31 cellular contexts compared by ENCODE assay signal in the genomic region with DNA sequence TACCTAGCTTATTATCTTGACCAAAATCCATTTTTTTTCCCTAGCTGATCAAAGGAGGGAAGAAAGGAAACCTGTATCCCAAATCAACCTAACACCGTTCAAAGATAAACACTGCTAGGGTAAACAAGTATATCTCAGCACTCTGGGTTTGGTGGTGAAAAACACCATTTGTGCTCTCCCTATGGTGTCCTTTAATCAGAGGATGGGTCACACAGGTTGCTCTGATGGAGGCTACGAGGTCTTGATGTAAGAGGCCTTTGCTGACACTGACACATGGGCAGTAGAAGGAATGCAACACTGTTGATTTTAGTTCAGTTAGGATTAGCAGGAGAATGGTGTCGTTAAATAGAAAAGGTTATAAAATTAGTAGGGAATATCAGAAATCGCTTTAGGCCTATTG.
"Had no signal": no experiment of that assay in that cellular context is flagged by ENCODE, and none has a peak within 500 bp of the region (broad histone marks: within the 10 kb centered on the region; RNA-seq: fewer than 3 reads in every experiment).

No MANE protein-coding gene starts in this region.

- H3K9me3 ChIP-seq: left lung, lower lobe of right lung, mucosa of descending colon, prostate gland, suprapubic skin, thoracic aorta, tibial artery, upper lobe of right lung had no signal

- H3K27me3 Mint-ChIP-seq: naive thymus-derived CD4-positive, alpha-beta T cell; natural killer cell treated with Interleukin-12 subunit alpha and Interleukin-12 subunit beta and Interleukin-15 and Interleukin-18, amount 100 ng/mL, for 72 hours; stimulated activated naive CD8-positive, alpha-beta T cell treated with anti-CD3 and anti-CD28 coated beads, Interleukin-15, Interleukin-2, amounts not matched to agents 100 ng/mL and 50 ng/mL, for 24 hours had no signal

- H3K9ac ChIP-seq: parathyroid adenoma had no signal

- H3K36me3 Mint-ChIP-seq: immature natural killer cell; naive thymus-derived CD4-positive, alpha-beta T cell; natural killer cell treated with Interleukin-12 subunit alpha and Interleukin-12 subunit beta and Interleukin-15 and Interleukin-18, amount 100 ng/mL, for 72 hours; stimulated activated effector memory CD8-positive, alpha-beta T cell treated with anti-CD3 and anti-CD28 coated beads, Interleukin-12 subunit alpha, Interleukin-12 subunit beta, amount 100 ng/mL, for 72 hours had no signal

- H3K27ac ChIP-seq: left lung, lower lobe of right lung, parathyroid adenoma, prostate gland, skin epidermis, suprapubic skin, thoracic aorta, tibial artery, upper lobe of right lung had no signal

- H3K9me3 Mint-ChIP-seq: stimulated activated naive CD8-positive, alpha-beta T cell treated with anti-CD3 and anti-CD28 coated beads, Interleukin-15, Interleukin-2, amounts not matched to agents 100 ng/mL and 50 ng/mL, for 24 hours had no signal

- H3K79me2 ChIP-seq: parathyroid adenoma had no signal

- H3K4me3 ChIP-seq: left lung, lower lobe of right lung, mucosa of descending colon, prostate gland, skin epidermis, suprapubic skin, thoracic aorta, tibial artery, upper lobe of right lung had no signal

- H2AFZ ChIP-seq: parathyroid adenoma had no signal

- H3K27me3 ChIP-seq: left lung, suprapubic skin, tibial artery, upper lobe of right lung had no signal

- H3K4me3 Mint-ChIP-seq: immature natural killer cell; naive thymus-derived CD4-positive, alpha-beta T cell; natural killer cell treated with Interleukin-12 subunit alpha and Interleukin-12 subunit beta and Interleukin-15 and Interleukin-18, amount 100 ng/mL, for 72 hours; neural crest cell; stimulated activated effector memory CD8-positive, alpha-beta T cell treated with anti-CD3 and anti-CD28 coated beads, Interleukin-12 subunit alpha, Interleukin-12 subunit beta, amount 100 ng/mL, for 72 hours; stimulated activated naive CD8-positive, alpha-beta T cell treated with anti-CD3 and anti-CD28 coated beads, Interleukin-15, Interleukin-2, amounts not matched to agents 100 ng/mL and 50 ng/mL, for 24 hours had no signal

- H3K4me1 ChIP-seq: left lung, lower lobe of right lung, parathyroid adenoma, prostate gland, suprapubic skin, tibial artery, upper lobe of right lung had no signal

- DNase-seq: hippocampal formation; immature natural killer cell; kidney; left colon; left lung; lower lobe of right lung; mammary epithelial cell; mesenchymal stem cell; midbrain; mucosa of descending colon; naive thymus-derived CD4-positive, alpha-beta T cell; nucleus accumbens; retina; right cardiac atrium; stimulated activated CD4-positive, alpha-beta T cell treated with anti-CD3 and anti-CD28 coated beads, Interleukin-12 subunit alpha, Interleukin-12 subunit beta, amount 100 ng/mL, for 4 hours; stimulated activated CD4-positive, alpha-beta T cell treated with anti-CD3 and anti-CD28 coated beads, Interleukin-15, amount 100 ng/mL, for 24 hours; stimulated activated CD4-positive, alpha-beta T cell treated with anti-CD3 and anti-CD28 coated beads, Interleukin-2, amount 100 ng/mL, for 24 hours; stimulated activated CD4-positive, alpha-beta T cell treated with anti-CD3 and anti-CD28 coated beads, Interleukin-4, amount 100 ng/mL, for 1 hour; stimulated activated naive CD4-positive, alpha-beta T cell; tibial artery; trophoblast cell; upper lobe of right lung had no signal

- H3K27ac Mint-ChIP-seq: immature natural killer cell; naive thymus-derived CD4-positive, alpha-beta T cell; natural killer cell treated with Interleukin-12 subunit alpha and Interleukin-12 subunit beta and Interleukin-15 and Interleukin-18, amount 100 ng/mL, for 72 hours; stimulated activated effector memory CD8-positive, alpha-beta T cell treated with anti-CD3 and anti-CD28 coated beads, Interleukin-12 subunit alpha, Interleukin-12 subunit beta, amount 100 ng/mL, for 72 hours; stimulated activated naive CD8-positive, alpha-beta T cell treated with anti-CD3 and anti-CD28 coated beads, Interleukin-15, Interleukin-2, amounts not matched to agents 100 ng/mL and 50 ng/mL, for 24 hours had no signal

- H3K36me3 ChIP-seq: left lung, lower lobe of right lung, prostate gland, suprapubic skin, thoracic aorta, tibial artery, upper lobe of right lung had no signal

- H3K4me1 Mint-ChIP-seq: immature natural killer cell; stimulated activated effector memory CD8-positive, alpha-beta T cell treated with anti-CD3 and anti-CD28 coated beads, Interleukin-12 subunit alpha, Interleukin-12 subunit beta, amount 100 ng/mL, for 72 hours had no signal
